Comparison of ENCODE assay signal across 9 cellular contexts in the genomic region with DNA sequence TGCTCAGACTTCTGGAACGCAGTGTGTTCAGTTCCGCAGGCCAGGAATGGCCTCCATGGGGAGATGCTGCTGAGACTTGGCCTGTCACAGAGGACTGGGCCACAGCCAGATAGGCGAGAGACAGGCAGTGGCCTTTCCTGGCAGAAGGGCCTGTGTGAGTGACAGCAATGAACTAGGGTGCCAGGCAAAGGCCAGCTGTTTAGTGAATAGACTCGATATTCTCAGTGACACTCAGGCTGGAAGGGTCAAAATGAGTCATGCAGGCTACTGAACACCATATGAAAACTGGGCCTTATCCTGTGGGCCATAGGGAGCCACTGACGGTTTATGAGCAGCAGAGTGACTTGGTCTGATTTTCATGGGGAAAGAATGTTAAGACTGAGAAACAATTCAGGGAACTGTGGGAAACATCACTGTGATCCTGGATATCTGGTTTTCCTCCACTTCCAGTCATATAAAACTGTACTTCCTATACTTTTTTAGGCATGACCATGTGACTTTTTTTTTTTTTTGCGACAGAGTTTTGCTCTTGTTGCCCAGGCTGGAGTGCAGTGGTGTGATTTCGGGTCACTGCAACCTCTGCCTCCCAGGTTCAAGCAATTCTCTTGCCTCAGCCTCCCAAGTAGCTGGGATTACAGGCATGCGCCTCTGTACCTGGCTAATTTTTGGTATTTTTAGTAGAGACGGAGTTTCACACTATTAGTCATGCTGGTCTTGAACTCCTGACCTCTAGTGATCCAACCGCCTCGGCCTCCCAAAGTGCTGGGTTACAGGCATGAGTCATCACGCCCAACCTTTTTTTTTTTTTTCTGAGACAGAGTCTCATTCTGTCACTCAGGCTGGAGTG. TPM values are rescaled to one million over a fixed set of nuclear protein-coding genes. Genes with fewer than 3 reads are reported as not detected.
DNase-seq lines count a peak whose midpoint lies in the region; ATAC-seq, FAIRE-seq and TF ChIP-seq lines count a peak whose summit lies in the region.
"Had no signal": no experiment of that assay in that cellular context is flagged by ENCODE, and none has a peak within 500 bp of the region (broad histone marks: within the 10 kb centered on the region; RNA-seq: fewer than 3 reads in every experiment).

No MANE protein-coding gene starts in this region.

- H3K4me1 Mint-ChIP-seq in IgD-negative memory B cell, result peaks cover 22 to 32% (median 31%) of the 10 kb centered on the region in 3 donors

- peaks cover 0 to under 1% (median 0%) of the 10 kb centered on the region in 3 donors for H3K9me3 Mint-ChIP-seq in IgD-negative memory B cell

- H3K4me3 Mint-ChIP-seq in IgD-negative memory B cell, result peak overlapping the region; percentile 25 to 86 (median 64)

- H3K27ac Mint-ChIP-seq in IgD-negative memory B cell, result peak overlapping the region in 1 of 3 donors; percentile 83

- no peak overlapping the region for H2AFZ ChIP-seq in fibroblast of lung (ENCODE audit: low read length)

- peak; percentile 74 for ATAC-seq in GM21717 (IDR thresholded peaks at IDR 0.05; ENCODE audit: unreplicated experiment)

- H3K79me2 ChIP-seq in fibroblast of lung (ENCODE audit: control insufficient read depth, insufficient read depth, low read length), result no peaks in the 10 kb centered on the region

- peaks cover 2% of the 10 kb centered on the region for H3K36me3 Mint-ChIP-seq in IgD-negative memory B cell

- no peaks in the 10 kb centered on the region for H3K9me3 ChIP-seq in fibroblast of lung (ENCODE audit: control insufficient read depth, insufficient read depth, low read depth, low read length)
- H3K9me3 ChIP-seq in ovary, result no peaks in the 10 kb centered on the region

- WGBS in ovary, 3 donors, result 47 to 53% (median 49%) methylated on average over 12 of the region's 12 CpGs

- H3K9ac ChIP-seq in fibroblast of lung (ENCODE audit: insufficient read depth, low read length), result no peak overlapping the region

- intact Hi-C loops in ovary (cut with DNase I), result loop anchor here in 3 of 4 donors (5.0 kb wide), 4 partner anchors 156 to 226 kb away; partner anchors contain the start of gene EMP2 (in 1 of the 3)

- H3K27me3 ChIP-seq in fibroblast of lung (ENCODE audit: control insufficient read depth, insufficient read depth, low read length), result no peaks in the 10 kb centered on the region
- H3K27me3 ChIP-seq in ovary, result no peaks in the 10 kb centered on the region

- peak; percentile 37 for DNase-seq in GM12891 (ENCODE audit: insufficient read length, low spot score)
- peak; percentile 56 to 65 for DNase-seq in activated CD4-positive, alpha-beta T cell treated with anti-CD3 and anti-CD28 coated beads, Interleukin-2, amount 50 U/mL, for 48 hours
- peak; percentile 73 to 86 for DNase-seq in fibroblast of lung (ENCODE audit: low read depth in 2 of 2)
- peak; percentile 37 to 60 (median 52) for DNase-seq in ovary
- DNase-seq in COLO668 (lab: John Stamatoyannopoulos, UW; ENCODE audit: unreplicated experiment), result no peak
- no peak for DNase-seq in NCI-H146 (lab: John Stamatoyannopoulos, UW)

- no peaks in the 10 kb centered on the region for H3K27me3 Mint-ChIP-seq in IgD-negative memory B cell

- H3K27ac ChIP-seq in fibroblast of lung (ENCODE audit: insufficient read depth, low read length), result peak overlapping the region; percentile 32
- peak overlapping the region in 1 of 2 donors; percentile 1 for H3K27ac ChIP-seq in ovary

- H3K4me1 ChIP-seq in fibroblast of lung (ENCODE audit: control insufficient read depth, extremely low read depth, insufficient read depth, low read length), result peaks cover 9% of the 10 kb centered on the region
- H3K4me1 ChIP-seq in ovary (ENCODE audit: insufficient read depth), result peaks cover 1% of the 10 kb centered on the region

- TF ChIP-seq CTCF in fibroblast of lung (conservative IDR thresholded peaks at IDR 0.05 in 1 of 2, IDR thresholded peaks at IDR 0.05 in 1 of 2; ENCODE audit: low read depth in 1 of 2, low read length in 2 of 2), result no peak
- no peak for TF ChIP-seq CTCF in ovary (IDR thresholded peaks at IDR 0.05)

- TF ChIP-seq POLR2A in GM12891 (IDR thresholded peaks at IDR 0.05; ENCODE audit: low read depth, low read length), result no peak
- no peak for TF ChIP-seq POLR2A in ovary (IDR thresholded peaks at IDR 0.05)

- H3K4me3 ChIP-seq in fibroblast of lung (replicated peaks in 1 of 4; ENCODE audit: control extremely low read depth in 1 of 4, insufficient read depth in 1 of 4, low read depth in 3 of 4, low read length in 4 of 4) (no peak overlapping the region), ovary (no peak overlapping the region)

- H3K4me2 ChIP-seq in fibroblast of lung (ENCODE audit: extremely low read depth, insufficient read depth, low read length), result no peak overlapping the region

- H3K36me3 ChIP-seq in fibroblast of lung (ENCODE audit: control insufficient read depth, insufficient read depth, low read length), result no peaks in the 10 kb centered on the region
- no peaks in the 10 kb centered on the region for H3K36me3 ChIP-seq in ovary

- FAIRE-seq in GM12891 (lab: Jason Lieb, UNC), result peak; percentile 82
- FAIRE-seq: TTC549 had no signal

- H4K20me1 ChIP-seq in fibroblast of lung (ENCODE audit: control insufficient read depth, extremely low read depth, insufficient read depth, low read length), result no peaks in the 10 kb centered on the region

- TF ChIP-seq EP300 in ovary (IDR thresholded peaks at IDR 0.05), result no peak

TF ChIP-seq in GM12891, 5 proteins besides CTCF, POLR2A, EP300 and RAD21:
- no peak for TF ChIP-seq POU2F2 (IDR thresholded peaks at IDR 0.05; ENCODE audit: low read depth, low read length)
- TF ChIP-seq PAX5 (IDR thresholded peaks at IDR 0.05; ENCODE audit: insufficient read depth, low read length, severe bottlenecking), result no peak
- no peak for TF ChIP-seq SPI1 (IDR thresholded peaks at IDR 0.05; ENCODE audit: low read depth, low read length)
- peak; percentile 44; the same call in 1 of the 2 replicates for TF ChIP-seq POLR2AphosphoS5 (IDR thresholded peaks at IDR 0.05; ENCODE audit: low read depth, low read length)
- no peak for TF ChIP-seq TAF1 (IDR thresholded peaks at IDR 0.05; ENCODE audit: low read depth, low read length)

RNA-seq across cellular contexts. Expression of gene NUBP1, which starts 5.2 kb away (rescaled TPM):
- polyA plus RNA-seq in GM12891 (2012; ENCODE audit: low read depth, missing spikeins), result 51.9 TPM
- polyA plus RNA-seq in IgD-negative memory B cell, result 46.8 TPM
- total RNA-seq in fibroblast of lung, result 16.7 and 17.7 TPM in 2 replicates
- 29.7 and 37.3 TPM in 2 replicates for polyA plus RNA-seq in fibroblast of lung
- 25.8 and 29.9 TPM in 2 replicates for polyA plus RNA-seq in fibroblast of lung (2012)
- polyA minus RNA-seq in fibroblast of lung (ENCODE audit: low replicate concordance), result 8.8 and 23.0 TPM in 2 replicates
- total RNA-seq in ovary, result 10 to 100 TPM; 15.1 to 37.4 (median 31.2) TPM
- polyA plus RNA-seq in ovary, result 10 to 100 TPM; 28.2 to 35.6 TPM

RNA-seq across cellular contexts. Expression of gene TEKT5, which starts 43.7 kb away (rescaled TPM):
- 1.1 TPM for polyA plus RNA-seq in GM12891 (2012; ENCODE audit: low read depth, missing spikeins)
- polyA plus RNA-seq in IgD-negative memory B cell (not detected), fibroblast of lung (0.06 TPM in 1 of 2 replicates, not detected in the other), ovary (under 1 TPM; 0.30 to 0.45 TPM)
- total RNA-seq in fibroblast of lung (0.26 TPM in 1 of 2 replicates, not detected in the other), ovary (under 1 TPM in 4 of 7 donors, not detected in 3; 0.28 to 0.90 (median 0.50) TPM)
- polyA plus RNA-seq in fibroblast of lung (2012), result not detected in 2 replicates
- polyA minus RNA-seq in fibroblast of lung (ENCODE audit: low replicate concordance), result not detected in 2 replicates

Comparison
In these comparisons a context has a peak if more than half of its experiments do, and no peak if none do; other contexts are left out.
1. DNase-seq: peak in GM12891 (single experiment), activated CD4-positive, alpha-beta T cell treated with anti-CD3 and anti-CD28 coated beads, Interleukin-2, amount 50 U/mL, for 48 hours (2 of 2), fibroblast of lung (2 of 2) and ovary (5 of 5); none in COLO668 (single experiment) and NCI-H146 (single experiment).